1 cellular context compared by ENCODE assay signal in the genomic region with DNA sequence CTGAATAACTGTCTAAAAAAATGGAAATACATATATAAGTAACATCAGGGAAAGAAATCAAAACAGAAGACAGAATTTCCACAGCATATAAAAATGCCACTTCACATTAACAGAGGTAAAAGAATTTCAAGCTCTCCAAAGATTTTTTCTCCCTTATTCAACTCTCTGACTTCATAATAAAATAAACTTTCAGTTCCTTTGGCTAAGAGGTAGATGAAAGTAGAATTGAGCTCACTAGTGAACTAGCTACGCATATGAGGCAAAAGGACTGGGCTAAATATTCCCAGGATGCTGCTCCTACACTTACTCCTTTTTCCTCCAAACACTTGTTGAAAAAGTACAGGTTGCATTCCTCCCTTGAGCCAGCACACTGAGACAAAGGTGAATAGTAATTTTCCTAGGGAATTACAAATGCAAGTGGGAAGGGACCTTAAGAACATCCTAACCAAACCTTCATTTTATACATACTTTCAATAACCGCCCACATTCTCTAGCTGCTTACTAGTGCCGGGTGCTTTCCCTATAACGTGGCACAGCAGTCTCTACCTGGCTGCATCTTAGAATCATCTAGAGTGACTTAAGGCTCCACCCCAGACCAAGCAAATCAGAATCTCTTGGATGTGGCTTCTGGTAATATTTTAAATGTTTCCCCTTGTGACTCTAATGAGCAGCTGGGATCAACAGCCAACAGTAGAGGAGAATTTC.
TF ChIP-seq lines count a peak whose summit lies in the region.

No MANE protein-coding gene starts in this region.

TF ChIP-seq in GM23338, 12 proteins besides CTCF, POLR2A, EP300 and RAD21 (continued from another document):
- TF ChIP-seq, protein P1, sequence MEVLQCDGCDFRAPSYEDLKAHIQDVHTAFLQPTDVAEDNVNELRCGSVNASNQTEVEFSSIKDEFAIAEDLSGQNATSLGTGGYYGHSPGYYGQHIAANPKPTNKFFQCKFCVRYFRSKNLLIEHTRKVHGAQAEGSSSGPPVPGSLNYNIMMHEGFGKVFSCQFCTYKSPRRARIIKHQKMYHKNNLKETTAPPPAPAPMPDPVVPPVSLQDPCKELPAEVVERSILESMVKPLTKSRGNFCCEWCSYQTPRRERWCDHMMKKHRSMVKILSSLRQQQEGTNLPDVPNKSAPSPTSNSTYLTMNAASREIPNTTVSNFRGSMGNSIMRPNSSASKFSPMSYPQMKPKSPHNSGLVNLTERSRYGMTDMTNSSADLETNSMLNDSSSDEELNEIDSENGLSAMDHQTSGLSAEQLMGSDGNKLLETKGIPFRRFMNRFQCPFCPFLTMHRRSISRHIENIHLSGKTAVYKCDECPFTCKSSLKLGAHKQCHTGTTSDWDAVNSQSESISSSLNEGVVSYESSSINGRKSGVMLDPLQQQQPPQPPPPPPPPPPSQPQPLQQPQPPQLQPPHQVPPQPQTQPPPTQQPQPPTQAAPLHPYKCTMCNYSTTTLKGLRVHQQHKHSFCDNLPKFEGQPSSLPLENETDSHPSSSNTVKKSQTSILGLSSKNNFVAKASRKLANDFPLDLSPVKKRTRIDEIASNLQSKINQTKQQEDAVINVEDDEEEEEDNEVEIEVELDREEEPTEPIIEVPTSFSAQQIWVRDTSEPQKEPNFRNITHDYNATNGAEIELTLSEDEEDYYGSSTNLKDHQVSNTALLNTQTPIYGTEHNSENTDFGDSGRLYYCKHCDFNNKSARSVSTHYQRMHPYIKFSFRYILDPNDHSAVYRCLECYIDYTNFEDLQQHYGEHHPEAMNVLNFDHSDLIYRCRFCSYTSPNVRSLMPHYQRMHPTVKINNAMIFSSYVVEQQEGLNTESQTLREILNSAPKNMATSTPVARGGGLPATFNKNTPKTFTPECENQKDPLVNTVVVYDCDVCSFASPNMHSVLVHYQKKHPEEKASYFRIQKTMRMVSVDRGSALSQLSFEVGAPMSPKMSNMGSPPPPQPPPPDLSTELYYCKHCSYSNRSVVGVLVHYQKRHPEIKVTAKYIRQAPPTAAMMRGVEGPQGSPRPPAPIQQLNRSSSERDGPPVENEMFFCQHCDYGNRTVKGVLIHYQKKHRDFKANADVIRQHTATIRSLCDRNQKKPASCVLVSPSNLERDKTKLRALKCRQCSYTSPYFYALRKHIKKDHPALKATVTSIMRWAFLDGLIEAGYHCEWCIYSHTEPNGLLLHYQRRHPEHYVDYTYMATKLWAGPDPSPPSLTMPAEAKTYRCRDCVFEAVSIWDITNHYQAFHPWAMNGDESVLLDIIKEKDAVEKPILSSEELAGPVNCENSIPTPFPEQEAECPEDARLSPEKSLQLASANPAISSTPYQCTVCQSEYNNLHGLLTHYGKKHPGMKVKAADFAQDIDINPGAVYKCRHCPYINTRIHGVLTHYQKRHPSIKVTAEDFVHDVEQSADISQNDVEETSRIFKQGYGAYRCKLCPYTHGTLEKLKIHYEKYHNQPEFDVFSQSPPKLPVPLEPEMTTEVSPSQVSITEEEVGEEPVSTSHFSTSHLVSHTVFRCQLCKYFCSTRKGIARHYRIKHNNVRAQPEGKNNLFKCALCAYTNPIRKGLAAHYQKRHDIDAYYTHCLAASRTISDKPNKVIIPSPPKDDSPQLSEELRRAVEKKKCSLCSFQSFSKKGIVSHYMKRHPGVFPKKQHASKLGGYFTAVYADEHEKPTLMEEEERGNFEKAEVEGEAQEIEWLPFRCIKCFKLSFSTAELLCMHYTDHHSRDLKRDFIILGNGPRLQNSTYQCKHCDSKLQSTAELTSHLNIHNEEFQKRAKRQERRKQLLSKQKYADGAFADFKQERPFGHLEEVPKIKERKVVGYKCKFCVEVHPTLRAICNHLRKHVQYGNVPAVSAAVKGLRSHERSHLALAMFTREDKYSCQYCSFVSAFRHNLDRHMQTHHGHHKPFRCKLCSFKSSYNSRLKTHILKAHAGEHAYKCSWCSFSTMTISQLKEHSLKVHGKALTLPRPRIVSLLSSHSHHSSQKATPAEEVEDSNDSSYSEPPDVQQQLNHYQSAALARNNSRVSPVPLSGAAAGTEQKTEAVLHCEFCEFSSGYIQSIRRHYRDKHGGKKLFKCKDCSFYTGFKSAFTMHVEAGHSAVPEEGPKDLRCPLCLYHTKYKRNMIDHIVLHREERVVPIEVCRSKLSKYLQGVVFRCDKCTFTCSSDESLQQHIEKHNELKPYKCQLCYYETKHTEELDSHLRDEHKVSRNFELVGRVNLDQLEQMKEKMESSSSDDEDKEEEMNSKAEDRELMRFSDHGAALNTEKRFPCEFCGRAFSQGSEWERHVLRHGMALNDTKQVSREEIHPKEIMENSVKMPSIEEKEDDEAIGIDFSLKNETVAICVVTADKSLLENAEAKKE (CRISPR knock-in tag; IDR thresholded peaks at IDR 0.05) = no peak
